Comparison of ENCODE assay signal across 1 cellular context in genomic region chr6:31270788-31271640, GRCh38.
TF ChIP-seq lines count a peak whose summit lies in the region.

No MANE protein-coding gene starts in this region.

TF ChIP-seq in GM23338, 12 proteins besides CTCF, POLR2A, EP300 and RAD21 (continued from another document):
- TF ChIP-seq, protein P1, sequence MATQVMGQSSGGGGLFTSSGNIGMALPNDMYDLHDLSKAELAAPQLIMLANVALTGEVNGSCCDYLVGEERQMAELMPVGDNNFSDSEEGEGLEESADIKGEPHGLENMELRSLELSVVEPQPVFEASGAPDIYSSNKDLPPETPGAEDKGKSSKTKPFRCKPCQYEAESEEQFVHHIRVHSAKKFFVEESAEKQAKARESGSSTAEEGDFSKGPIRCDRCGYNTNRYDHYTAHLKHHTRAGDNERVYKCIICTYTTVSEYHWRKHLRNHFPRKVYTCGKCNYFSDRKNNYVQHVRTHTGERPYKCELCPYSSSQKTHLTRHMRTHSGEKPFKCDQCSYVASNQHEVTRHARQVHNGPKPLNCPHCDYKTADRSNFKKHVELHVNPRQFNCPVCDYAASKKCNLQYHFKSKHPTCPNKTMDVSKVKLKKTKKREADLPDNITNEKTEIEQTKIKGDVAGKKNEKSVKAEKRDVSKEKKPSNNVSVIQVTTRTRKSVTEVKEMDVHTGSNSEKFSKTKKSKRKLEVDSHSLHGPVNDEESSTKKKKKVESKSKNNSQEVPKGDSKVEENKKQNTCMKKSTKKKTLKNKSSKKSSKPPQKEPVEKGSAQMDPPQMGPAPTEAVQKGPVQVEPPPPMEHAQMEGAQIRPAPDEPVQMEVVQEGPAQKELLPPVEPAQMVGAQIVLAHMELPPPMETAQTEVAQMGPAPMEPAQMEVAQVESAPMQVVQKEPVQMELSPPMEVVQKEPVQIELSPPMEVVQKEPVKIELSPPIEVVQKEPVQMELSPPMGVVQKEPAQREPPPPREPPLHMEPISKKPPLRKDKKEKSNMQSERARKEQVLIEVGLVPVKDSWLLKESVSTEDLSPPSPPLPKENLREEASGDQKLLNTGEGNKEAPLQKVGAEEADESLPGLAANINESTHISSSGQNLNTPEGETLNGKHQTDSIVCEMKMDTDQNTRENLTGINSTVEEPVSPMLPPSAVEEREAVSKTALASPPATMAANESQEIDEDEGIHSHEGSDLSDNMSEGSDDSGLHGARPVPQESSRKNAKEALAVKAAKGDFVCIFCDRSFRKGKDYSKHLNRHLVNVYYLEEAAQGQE (IDR thresholded peaks at IDR 0.05; ENCODE audit: unreplicated experiment) = no peak
- TF ChIP-seq, protein P2, sequence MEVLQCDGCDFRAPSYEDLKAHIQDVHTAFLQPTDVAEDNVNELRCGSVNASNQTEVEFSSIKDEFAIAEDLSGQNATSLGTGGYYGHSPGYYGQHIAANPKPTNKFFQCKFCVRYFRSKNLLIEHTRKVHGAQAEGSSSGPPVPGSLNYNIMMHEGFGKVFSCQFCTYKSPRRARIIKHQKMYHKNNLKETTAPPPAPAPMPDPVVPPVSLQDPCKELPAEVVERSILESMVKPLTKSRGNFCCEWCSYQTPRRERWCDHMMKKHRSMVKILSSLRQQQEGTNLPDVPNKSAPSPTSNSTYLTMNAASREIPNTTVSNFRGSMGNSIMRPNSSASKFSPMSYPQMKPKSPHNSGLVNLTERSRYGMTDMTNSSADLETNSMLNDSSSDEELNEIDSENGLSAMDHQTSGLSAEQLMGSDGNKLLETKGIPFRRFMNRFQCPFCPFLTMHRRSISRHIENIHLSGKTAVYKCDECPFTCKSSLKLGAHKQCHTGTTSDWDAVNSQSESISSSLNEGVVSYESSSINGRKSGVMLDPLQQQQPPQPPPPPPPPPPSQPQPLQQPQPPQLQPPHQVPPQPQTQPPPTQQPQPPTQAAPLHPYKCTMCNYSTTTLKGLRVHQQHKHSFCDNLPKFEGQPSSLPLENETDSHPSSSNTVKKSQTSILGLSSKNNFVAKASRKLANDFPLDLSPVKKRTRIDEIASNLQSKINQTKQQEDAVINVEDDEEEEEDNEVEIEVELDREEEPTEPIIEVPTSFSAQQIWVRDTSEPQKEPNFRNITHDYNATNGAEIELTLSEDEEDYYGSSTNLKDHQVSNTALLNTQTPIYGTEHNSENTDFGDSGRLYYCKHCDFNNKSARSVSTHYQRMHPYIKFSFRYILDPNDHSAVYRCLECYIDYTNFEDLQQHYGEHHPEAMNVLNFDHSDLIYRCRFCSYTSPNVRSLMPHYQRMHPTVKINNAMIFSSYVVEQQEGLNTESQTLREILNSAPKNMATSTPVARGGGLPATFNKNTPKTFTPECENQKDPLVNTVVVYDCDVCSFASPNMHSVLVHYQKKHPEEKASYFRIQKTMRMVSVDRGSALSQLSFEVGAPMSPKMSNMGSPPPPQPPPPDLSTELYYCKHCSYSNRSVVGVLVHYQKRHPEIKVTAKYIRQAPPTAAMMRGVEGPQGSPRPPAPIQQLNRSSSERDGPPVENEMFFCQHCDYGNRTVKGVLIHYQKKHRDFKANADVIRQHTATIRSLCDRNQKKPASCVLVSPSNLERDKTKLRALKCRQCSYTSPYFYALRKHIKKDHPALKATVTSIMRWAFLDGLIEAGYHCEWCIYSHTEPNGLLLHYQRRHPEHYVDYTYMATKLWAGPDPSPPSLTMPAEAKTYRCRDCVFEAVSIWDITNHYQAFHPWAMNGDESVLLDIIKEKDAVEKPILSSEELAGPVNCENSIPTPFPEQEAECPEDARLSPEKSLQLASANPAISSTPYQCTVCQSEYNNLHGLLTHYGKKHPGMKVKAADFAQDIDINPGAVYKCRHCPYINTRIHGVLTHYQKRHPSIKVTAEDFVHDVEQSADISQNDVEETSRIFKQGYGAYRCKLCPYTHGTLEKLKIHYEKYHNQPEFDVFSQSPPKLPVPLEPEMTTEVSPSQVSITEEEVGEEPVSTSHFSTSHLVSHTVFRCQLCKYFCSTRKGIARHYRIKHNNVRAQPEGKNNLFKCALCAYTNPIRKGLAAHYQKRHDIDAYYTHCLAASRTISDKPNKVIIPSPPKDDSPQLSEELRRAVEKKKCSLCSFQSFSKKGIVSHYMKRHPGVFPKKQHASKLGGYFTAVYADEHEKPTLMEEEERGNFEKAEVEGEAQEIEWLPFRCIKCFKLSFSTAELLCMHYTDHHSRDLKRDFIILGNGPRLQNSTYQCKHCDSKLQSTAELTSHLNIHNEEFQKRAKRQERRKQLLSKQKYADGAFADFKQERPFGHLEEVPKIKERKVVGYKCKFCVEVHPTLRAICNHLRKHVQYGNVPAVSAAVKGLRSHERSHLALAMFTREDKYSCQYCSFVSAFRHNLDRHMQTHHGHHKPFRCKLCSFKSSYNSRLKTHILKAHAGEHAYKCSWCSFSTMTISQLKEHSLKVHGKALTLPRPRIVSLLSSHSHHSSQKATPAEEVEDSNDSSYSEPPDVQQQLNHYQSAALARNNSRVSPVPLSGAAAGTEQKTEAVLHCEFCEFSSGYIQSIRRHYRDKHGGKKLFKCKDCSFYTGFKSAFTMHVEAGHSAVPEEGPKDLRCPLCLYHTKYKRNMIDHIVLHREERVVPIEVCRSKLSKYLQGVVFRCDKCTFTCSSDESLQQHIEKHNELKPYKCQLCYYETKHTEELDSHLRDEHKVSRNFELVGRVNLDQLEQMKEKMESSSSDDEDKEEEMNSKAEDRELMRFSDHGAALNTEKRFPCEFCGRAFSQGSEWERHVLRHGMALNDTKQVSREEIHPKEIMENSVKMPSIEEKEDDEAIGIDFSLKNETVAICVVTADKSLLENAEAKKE (CRISPR knock-in tag; IDR thresholded peaks at IDR 0.05) = no peak
- TF ChIP-seq ZNF331 (CRISPR knock-in tag; IDR thresholded peaks at IDR 0.05; ENCODE audit: low read depth) = no peak
- no peak for TF ChIP-seq ZNF114 (CRISPR knock-in tag; IDR thresholded peaks at IDR 0.05)
- TF ChIP-seq CREB1 (CRISPR knock-in tag; IDR thresholded peaks at IDR 0.05; ENCODE audit: low read depth) = no peak
- TF ChIP-seq EZH2phosphoT487 (IDR thresholded peaks at IDR 0.05; ENCODE audit: unreplicated experiment) = no peak
TF ChIP-seq in GM23338: peak in this region for 0.
